19 cellular contexts compared by ENCODE assay signal in genomic region chr14:57831981-57832380, GRCh38.
DNase-seq lines count a peak whose midpoint lies in the region; ATAC-seq and TF ChIP-seq lines count a peak whose summit lies in the region.
"Had no signal": no experiment of that assay in that cellular context is flagged by ENCODE, and none has a peak within 500 bp of the region (broad histone marks: within the 10 kb centered on the region; RNA-seq: fewer than 3 reads in every experiment).

No MANE protein-coding gene starts in this region.

- H3K4me1 ChIP-seq in DND-41 (ENCODE audit: insufficient read depth, low read length): no peaks in the 10 kb centered on the region
- H3K4me1 ChIP-seq: breast epithelium, upper lobe of left lung had no signal

- H3K9me3 ChIP-seq in DND-41 (ENCODE audit: insufficient read depth, low read length, severe bottlenecking): no peaks in the 10 kb centered on the region
- H3K9me3 ChIP-seq: breast epithelium, upper lobe of left lung had no signal

- H2AFZ ChIP-seq in DND-41 (ENCODE audit: low read depth, low read length): no peak overlapping the region

- TF ChIP-seq CTCF in DND-41 (IDR thresholded peaks at IDR 0.05; ENCODE audit: borderline replicate concordance, extremely low read depth, low read length, poor library complexity, severe bottlenecking): no peak

- peaks cover 3% of the 10 kb centered on the region for H3K27me3 Mint-ChIP-seq in activated naive CD8-positive, alpha-beta T cell treated with anti-CD3 and anti-CD28 coated beads, Interleukin-2, amount 50 U/mL, for 24 hours
- H3K27me3 Mint-ChIP-seq: activated naive CD4-positive, alpha-beta T cell treated with anti-CD3 and anti-CD28 coated beads, Interleukin-2, amount 10 ng/mL, durations not matched to agents 7 days and 5 days; stimulated activated memory B cell treated with anti-CD40 and anti-IgM and Interleukin-4, amounts not matched to agents 10 μg/mL and 1 μg/mL and 100 μg/mL, for 72 hours; T-helper 17 cell had no signal

- H3K9ac ChIP-seq in DND-41 (ENCODE audit: low read depth, low read length): no peak overlapping the region

- H3K79me2 ChIP-seq in DND-41 (ENCODE audit: insufficient read depth, low read length): no peaks in the 10 kb centered on the region

- no peak overlapping the region for H3K4me3 Mint-ChIP-seq in activated naive CD8-positive, alpha-beta T cell treated with anti-CD3 and anti-CD28 coated beads, Interleukin-2, amount 50 U/mL, for 24 hours
- H3K4me3 Mint-ChIP-seq: activated naive CD4-positive, alpha-beta T cell treated with anti-CD3 and anti-CD28 coated beads, Interleukin-2, amount 10 ng/mL, durations not matched to agents 7 days and 5 days; CD4-positive, CD25-positive, alpha-beta regulatory T cell; stimulated activated memory B cell treated with anti-CD40 and anti-IgM and Interleukin-4, amounts not matched to agents 10 μg/mL and 1 μg/mL and 100 μg/mL, for 72 hours; T-helper 17 cell had no signal

- ATAC-seq in DND-41 (ENCODE audit: insufficient read depth, low read depth) (peak; percentile 76), HG02588 (IDR thresholded peaks at IDR 0.05; ENCODE audit: unreplicated experiment) (peak; percentile 75)
- ATAC-seq in activated naive CD8-positive, alpha-beta T cell treated with anti-CD3 and anti-CD28 coated beads, Interleukin-2, amount 50 U/mL, for 24 hours: no peak
- ATAC-seq: stimulated activated memory B cell treated with anti-CD40 and anti-IgM and Interleukin-4, amounts not matched to agents 10 μg/mL and 1 μg/mL and 100 μg/mL, for 72 hours; T-helper 17 cell had no signal

- H3K4me1 Mint-ChIP-seq in activated naive CD8-positive, alpha-beta T cell treated with anti-CD3 and anti-CD28 coated beads, Interleukin-2, amount 50 U/mL, for 24 hours: no peaks in the 10 kb centered on the region
- H3K4me1 Mint-ChIP-seq: activated naive CD4-positive, alpha-beta T cell treated with anti-CD3 and anti-CD28 coated beads, Interleukin-2, amount 10 ng/mL, durations not matched to agents 7 days and 5 days; CD4-positive, CD25-positive, alpha-beta regulatory T cell; stimulated activated memory B cell treated with anti-CD40 and anti-IgM and Interleukin-4, amounts not matched to agents 10 μg/mL and 1 μg/mL and 100 μg/mL, for 72 hours; T-helper 17 cell had no signal

- H3K4me3 ChIP-seq in DND-41 (ENCODE audit: low read depth in 1 of 2, low read length in 2 of 2): no peak overlapping the region
- H3K4me3 ChIP-seq: breast epithelium, smooth muscle cell, upper lobe of left lung had no signal

- H3K36me3 Mint-ChIP-seq in activated naive CD8-positive, alpha-beta T cell treated with anti-CD3 and anti-CD28 coated beads, Interleukin-2, amount 50 U/mL, for 24 hours (ENCODE audit: low read depth): no peaks in the 10 kb centered on the region
- H3K36me3 Mint-ChIP-seq: activated naive CD4-positive, alpha-beta T cell treated with anti-CD3 and anti-CD28 coated beads, Interleukin-2, amount 10 ng/mL, durations not matched to agents 7 days and 5 days; CD4-positive, CD25-positive, alpha-beta regulatory T cell; stimulated activated memory B cell treated with anti-CD40 and anti-IgM and Interleukin-4, amounts not matched to agents 10 μg/mL and 1 μg/mL and 100 μg/mL, for 72 hours had no signal

- H4K20me1 ChIP-seq in DND-41 (ENCODE audit: insufficient read depth, low read length): no peaks in the 10 kb centered on the region

- H3K27ac Mint-ChIP-seq in activated naive CD8-positive, alpha-beta T cell treated with anti-CD3 and anti-CD28 coated beads, Interleukin-2, amount 50 U/mL, for 24 hours: no peak overlapping the region
- H3K27ac Mint-ChIP-seq: activated naive CD4-positive, alpha-beta T cell treated with anti-CD3 and anti-CD28 coated beads, Interleukin-2, amount 10 ng/mL, durations not matched to agents 7 days and 5 days; CD4-positive, CD25-positive, alpha-beta regulatory T cell; stimulated activated memory B cell treated with anti-CD40 and anti-IgM and Interleukin-4, amounts not matched to agents 10 μg/mL and 1 μg/mL and 100 μg/mL, for 72 hours; T-helper 17 cell had no signal

- no peak overlapping the region for H3K4me2 ChIP-seq in DND-41 (ENCODE audit: insufficient read depth, low read length)
- H3K4me2 ChIP-seq: smooth muscle cell had no signal

- H3K9me3 Mint-ChIP-seq in activated naive CD8-positive, alpha-beta T cell treated with anti-CD3 and anti-CD28 coated beads, Interleukin-2, amount 50 U/mL, for 24 hours: no peaks in the 10 kb centered on the region
- H3K9me3 Mint-ChIP-seq: activated naive CD4-positive, alpha-beta T cell treated with anti-CD3 and anti-CD28 coated beads, Interleukin-2, amount 10 ng/mL, durations not matched to agents 7 days and 5 days had no signal

- H3K27ac ChIP-seq in DND-41 (ENCODE audit: low read length) (no peak overlapping the region), caudate nucleus (ENCODE audit: low read depth, low read length) (no peak overlapping the region)
- H3K27ac ChIP-seq: breast epithelium, upper lobe of left lung had no signal

- H3K27me3 ChIP-seq in DND-41 (ENCODE audit: insufficient read depth, low read length, poor library complexity): peaks cover 3% of the 10 kb centered on the region
- H3K27me3 ChIP-seq: breast epithelium, upper lobe of left lung had no signal

- H3K36me3 ChIP-seq in DND-41 (ENCODE audit: insufficient read depth, low read length): no peaks in the 10 kb centered on the region
- H3K36me3 ChIP-seq: breast epithelium, upper lobe of left lung had no signal

- peak; percentile 7 for DNase-seq in DND-41
- DNase-seq in RPMI8226: peak; percentile 49
- peak; percentile 58 for DNase-seq in iPS-NIHi11 (ENCODE audit: low spot score)
- DNase-seq in activated naive CD8-positive, alpha-beta T cell treated with anti-CD3 and anti-CD28 coated beads, Interleukin-2, amount 50 U/mL, for 24 hours: no peak
- no peak for DNase-seq in stimulated activated CD4-positive, alpha-beta T cell treated with anti-CD3 and anti-CD28 coated beads, Interleukin-4, amount 100 ng/mL, for 4 hours
- no peak for DNase-seq in hippocampal formation (lab: John Stamatoyannopoulos, UW)
- DNase-seq in caudate nucleus (lab: John Stamatoyannopoulos, UW): no peak
- DNase-seq: activated CD4-positive, alpha-beta T cell treated with anti-CD3 and anti-CD28 coated beads for 1 hour; activated CD8-positive, alpha-beta memory T cell treated with anti-CD3 and anti-CD28 coated beads, Interleukin-2, amount 50 U/mL, for 4 hours; activated naive CD4-positive, alpha-beta T cell treated with anti-CD3 and anti-CD28 coated beads, Interleukin-2, amount 10 ng/mL, durations not matched to agents 7 days and 5 days; CD4-positive, CD25-positive, alpha-beta regulatory T cell; NCI-H2029; NCI-H524 treated with DMSO at 0.1 percent for 48 hours; T-helper 17 cell; upper lobe of left lung had no signal

Comparison
In these comparisons a context has a peak if more than half of its experiments do, and no peak if none do; other contexts are left out.
1. DNase-seq: peak in DND-41 (single experiment), RPMI8226 (single experiment) and iPS-NIHi11 (single experiment); none in activated naive CD8-positive, alpha-beta T cell treated with anti-CD3 and anti-CD28 coated beads, Interleukin-2, amount 50 U/mL, for 24 hours (single experiment), stimulated activated CD4-positive, alpha-beta T cell treated with anti-CD3 and anti-CD28 coated beads, Interleukin-4, amount 100 ng/mL, for 4 hours (0 of 2), hippocampal formation (0 of 2) and caudate nucleus (0 of 61).